8 cellular contexts compared by ENCODE assay signal in genomic region chr22:20244744-20245576, GRCh38. TPM values are rescaled to one million over a fixed set of nuclear protein-coding genes. Genes with fewer than 3 reads are reported as not detected.
DNase-seq lines count a peak whose midpoint lies in the region; TF ChIP-seq lines count a peak whose summit lies in the region.

No MANE protein-coding gene starts in this region.

- DNase-seq in KBM-7: peak; percentile 40
- DNase-seq in activated CD4-positive, alpha-beta T cell treated with anti-CD3 and anti-CD28 coated beads for 4 hours: peak; percentile 29 to 35
- peak; percentile 46 for DNase-seq in central memory CD4-positive, alpha-beta T cell
- peak; percentile 23 to 38 for DNase-seq in stimulated activated CD8-positive, alpha-beta memory T cell treated with anti-CD3 and anti-CD28 coated beads, Interleukin-2, amount 100 ng/mL, for 1 hour (ENCODE audit: low read depth in 2 of 2)
- DNase-seq in testis: no peak
- DNase-seq in NOMO-1 (lab: John Stamatoyannopoulos, UW; ENCODE audit: unreplicated experiment in 2 of 2): no peak
- no peak for DNase-seq in cortex of kidney (lab: John Stamatoyannopoulos, UW)
- DNase-seq in NCI-H226: no peak

- H3K9me3 ChIP-seq in testis: no peaks in the 10 kb centered on the region

- H3K36me3 ChIP-seq in testis (ENCODE audit: low read depth, missing control alignments): no peaks in the 10 kb centered on the region

- no peaks in the 10 kb centered on the region for H3K27me3 ChIP-seq in testis

- H3K4me3 ChIP-seq in testis: no peak overlapping the region

- no peak for TF ChIP-seq CTCF in testis (IDR thresholded peaks at IDR 0.05)

- in situ Hi-C loops in KBM-7 (cut with MboI; ENCODE audit: low pct_unique_long_range_greater_than_20kb, low sequenced_read_pairs): no loop called here

- no peak overlapping the region for H3K27ac ChIP-seq in testis

- peaks cover 31% of the 10 kb centered on the region for H3K4me1 ChIP-seq in testis

- intact Hi-C loops in testis (cut with DNase I; ENCODE audit: low total_unique reads): no loop called here

- TF ChIP-seq POLR2A in testis (IDR thresholded peaks at IDR 0.05): no peak

- WGBS in testis, 2 donors: 79 to 92% methylated on average over 22 to 24 of the region's 24 CpGs

RNA-seq across cellular contexts. Expression of gene RTN4R, which starts 23.2 kb away (rescaled TPM):
- total RNA-seq in testis: 1 to 10 TPM; 5.1 to 6.1 TPM
- polyA plus RNA-seq in testis (ENCODE audit: insufficient read depth, low read depth, low replicate concordance): 2.1 TPM

Comparison
In these comparisons a context has a peak if more than half of its experiments do, and no peak if none do; other contexts are left out.
1. DNase-seq: peak in KBM-7 (single experiment), activated CD4-positive, alpha-beta T cell treated with anti-CD3 and anti-CD28 coated beads for 4 hours (2 of 2), central memory CD4-positive, alpha-beta T cell (single experiment) and stimulated activated CD8-positive, alpha-beta memory T cell treated with anti-CD3 and anti-CD28 coated beads, Interleukin-2, amount 100 ng/mL, for 1 hour (2 of 2); none in testis (single experiment), NOMO-1 (0 of 2), cortex of kidney (single experiment) and NCI-H226 (single experiment).